ENCODE assay signal across 2 cellular contexts in the genomic region with DNA sequence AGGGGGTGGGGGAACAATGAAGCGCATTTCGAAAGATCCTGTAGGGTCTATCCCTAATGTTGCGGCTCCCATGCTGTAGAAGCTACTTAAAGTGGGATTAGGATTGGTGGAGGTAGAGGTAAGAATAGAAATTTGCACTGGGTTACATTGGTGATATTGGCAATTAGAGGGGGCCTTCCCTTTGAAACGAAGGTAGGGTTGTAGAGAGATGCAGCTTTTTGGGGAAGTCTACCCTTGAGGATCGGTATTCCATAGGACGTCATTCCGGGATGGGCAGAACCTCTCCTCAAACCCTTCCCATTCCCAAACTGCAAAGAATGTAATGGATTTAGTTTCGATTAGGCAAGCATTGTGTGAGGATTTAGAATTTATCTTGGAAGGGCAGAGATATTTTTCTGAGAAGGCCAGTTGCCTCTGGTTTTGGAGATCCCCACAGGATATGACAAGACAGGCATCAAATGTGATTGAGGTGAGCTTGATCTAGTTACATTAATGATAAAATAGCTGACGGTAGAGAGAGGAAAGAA.
A peak's percentile ranks its signal among the peaks of the same experiment; 100 is the strongest.
TF ChIP-seq lines count a peak whose summit lies in the region.

No MANE protein-coding gene starts in this region.

TF ChIP-seq in HepG2, 621 proteins besides CTCF, POLR2A, EP300 and RAD21 (continued from another document and continues in another):
- TF ChIP-seq ATF2 (CRISPR knock-in tag; IDR thresholded peaks at IDR 0.05) = 0 out of 2 replicates have a peak, but pooled peaks have one; percentile 6
- TF ChIP-seq ZNF431 (CRISPR knock-in tag; IDR thresholded peaks at IDR 0.05; ENCODE audit: borderline replicate concordance, low read depth) = 0 out of 2 replicates have a peak, but pooled peaks have one; percentile 21
- 0 out of 2 replicates have a peak, but pooled peaks have one; percentile 51 for TF ChIP-seq ZUFSP (CRISPR knock-in tag; IDR thresholded peaks at IDR 0.05; ENCODE audit: borderline replicate concordance)
- TF ChIP-seq ZSCAN20 (CRISPR knock-in tag; IDR thresholded peaks at IDR 0.05; ENCODE audit: borderline replicate concordance) = no peak
- peak; percentile 30; the same call in 1 of the 2 replicates for TF ChIP-seq PAF1 (CRISPR knock-in tag; IDR thresholded peaks at IDR 0.05)
- no peak for TF ChIP-seq ZNF724P (CRISPR knock-in tag; IDR thresholded peaks at IDR 0.05; ENCODE audit: borderline replicate concordance)
- peak; percentile 29 for TF ChIP-seq XRCC5 (optimal IDR thresholded peaks at IDR 0.05; ENCODE audit: low read length)
- no peak for TF ChIP-seq SYNCRIP (IDR thresholded peaks at IDR 0.05; ENCODE audit: insufficient read depth, low read depth, low read length)
- 0 out of 2 replicates have a peak, but pooled peaks have one; percentile 26 for TF ChIP-seq NR2C2 (CRISPR knock-in tag; IDR thresholded peaks at IDR 0.05; ENCODE audit: borderline replicate concordance)
- 0 out of 2 replicates have a peak, but pooled peaks have one; percentile 13 for TF ChIP-seq NR0B2 (CRISPR knock-in tag; IDR thresholded peaks at IDR 0.05)
- no peak for TF ChIP-seq ZNF224 (CRISPR knock-in tag; IDR thresholded peaks at IDR 0.05)
- TF ChIP-seq FOXA3 (CRISPR knock-in tag; IDR thresholded peaks at IDR 0.05) = 0 out of 2 replicates have a peak, but pooled peaks have one; percentile 16
- TF ChIP-seq ZFP82 (CRISPR knock-in tag; IDR thresholded peaks at IDR 0.05; ENCODE audit: borderline replicate concordance) = 0 out of 2 replicates have a peak, but pooled peaks have one; percentile 54
- no peak for TF ChIP-seq SOX6 (IDR thresholded peaks at IDR 0.05)
- TF ChIP-seq SOX6 (CRISPR knock-in tag; IDR thresholded peaks at IDR 0.05) = 0 out of 2 replicates have a peak, but pooled peaks have one; percentile 17
- TF ChIP-seq, protein P1, sequence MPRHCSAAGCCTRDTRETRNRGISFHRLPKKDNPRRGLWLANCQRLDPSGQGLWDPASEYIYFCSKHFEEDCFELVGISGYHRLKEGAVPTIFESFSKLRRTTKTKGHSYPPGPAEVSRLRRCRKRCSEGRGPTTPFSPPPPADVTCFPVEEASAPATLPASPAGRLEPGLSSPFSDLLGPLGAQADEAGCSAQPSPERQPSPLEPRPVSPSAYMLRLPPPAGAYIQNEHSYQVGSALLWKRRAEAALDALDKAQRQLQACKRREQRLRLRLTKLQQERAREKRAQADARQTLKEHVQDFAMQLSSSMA (CRISPR knock-in tag; IDR thresholded peaks at IDR 0.05) = peak; percentile 63; the same call in 1 of the 2 replicates
- peak; percentile 4; the same call in 1 of the 2 replicates for TF ChIP-seq ZNF12 (CRISPR knock-in tag; IDR thresholded peaks at IDR 0.05)
- 0 out of 4 replicates have a peak, but pooled peaks of 1 of the 2 experiments have one; percentile 9 for TF ChIP-seq NR2F1 (CRISPR knock-in tag; IDR thresholded peaks at IDR 0.05)
- TF ChIP-seq ZNF558 (CRISPR knock-in tag; IDR thresholded peaks at IDR 0.05; ENCODE audit: borderline replicate concordance) = 0 out of 2 replicates have a peak, but pooled peaks have one; percentile 60
- TF ChIP-seq PPARG (CRISPR knock-in tag; conservative IDR thresholded peaks at IDR 0.05) = 0 out of 2 replicates have a peak, but pooled peaks have one; percentile 20
- TF ChIP-seq, protein P2, sequence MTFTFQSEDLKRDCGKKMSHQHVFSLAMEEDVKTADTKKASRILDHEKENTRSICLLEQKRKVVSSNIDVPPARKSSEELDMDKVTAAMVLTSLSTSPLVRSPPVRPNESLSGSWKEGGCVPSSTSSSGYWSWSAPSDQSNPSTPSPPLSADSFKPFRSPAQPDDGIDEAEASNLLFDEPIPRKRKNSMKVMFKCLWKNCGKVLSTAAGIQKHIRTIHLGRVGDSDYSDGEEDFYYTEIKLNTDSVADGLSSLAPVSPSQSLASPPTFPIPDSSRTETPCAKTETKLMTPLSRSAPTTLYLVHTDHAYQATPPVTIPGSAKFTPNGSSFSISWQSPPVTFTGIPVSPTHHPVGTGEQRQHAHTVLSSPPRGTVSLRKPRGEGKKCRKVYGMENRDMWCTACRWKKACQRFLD (CRISPR knock-in tag; IDR thresholded peaks at IDR 0.05; ENCODE audit: borderline replicate concordance) = 0 out of 2 replicates have a peak, but pooled peaks have one; percentile 41

TF ChIP-seq in WTC11, 78 proteins besides CTCF, POLR2A, EP300 and RAD21 (continued from another document and continues in another):
- TF ChIP-seq, protein P3, sequence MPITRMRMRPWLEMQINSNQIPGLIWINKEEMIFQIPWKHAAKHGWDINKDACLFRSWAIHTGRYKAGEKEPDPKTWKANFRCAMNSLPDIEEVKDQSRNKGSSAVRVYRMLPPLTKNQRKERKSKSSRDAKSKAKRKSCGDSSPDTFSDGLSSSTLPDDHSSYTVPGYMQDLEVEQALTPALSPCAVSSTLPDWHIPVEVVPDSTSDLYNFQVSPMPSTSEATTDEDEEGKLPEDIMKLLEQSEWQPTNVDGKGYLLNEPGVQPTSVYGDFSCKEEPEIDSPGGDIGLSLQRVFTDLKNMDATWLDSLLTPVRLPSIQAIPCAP (CRISPR knock-in tag; IDR thresholded peaks at IDR 0.05) = no peak
- TF ChIP-seq NFYB (CRISPR knock-in tag; conservative IDR thresholded peaks at IDR 0.05; ENCODE audit: low read depth) (no peak), ZNF425 (CRISPR knock-in tag; conservative IDR thresholded peaks at IDR 0.05) (peak; percentile 32; the same call in 1 of the 2 replicates), ATF2 (CRISPR knock-in tag; IDR thresholded peaks at IDR 0.05; ENCODE audit: borderline replicate concordance, low read depth) (no peak), FOXP1 (CRISPR knock-in tag; IDR thresholded peaks at IDR 0.05; ENCODE audit: borderline replicate concordance) (no peak), NR1H2 (CRISPR knock-in tag; IDR thresholded peaks at IDR 0.05) (no peak), ESRRA (CRISPR knock-in tag; IDR thresholded peaks at IDR 0.05; ENCODE audit: borderline replicate concordance) (no peak), ZNF671 (CRISPR knock-in tag; IDR thresholded peaks at IDR 0.05) (peak; percentile 75), ZNF121 (CRISPR knock-in tag; IDR thresholded peaks at IDR 0.05) (no peak), JUN (CRISPR knock-in tag; IDR thresholded peaks at IDR 0.05) (no peak), ZSCAN18 (CRISPR knock-in tag; IDR thresholded peaks at IDR 0.05) (no peak), ZNF423 (CRISPR knock-in tag; IDR thresholded peaks at IDR 0.05) (no peak), FOXK1 (CRISPR knock-in tag; IDR thresholded peaks at IDR 0.05) (no peak), TP53 (CRISPR knock-in tag; IDR thresholded peaks at IDR 0.05) (no peak), ZNF532 (CRISPR knock-in tag; IDR thresholded peaks at IDR 0.05; ENCODE audit: borderline replicate concordance) (peak; percentile 14), ZNF317 (CRISPR knock-in tag; IDR thresholded peaks at IDR 0.05; ENCODE audit: borderline replicate concordance, low read depth) (no peak), GRHL2 (CRISPR knock-in tag; IDR thresholded peaks at IDR 0.05; ENCODE audit: insufficient replicate concordance, severe bottlenecking) (no peak), ZBTB43 (CRISPR knock-in tag; IDR thresholded peaks at IDR 0.05) (no peak), SP1 (CRISPR knock-in tag; conservative IDR thresholded peaks at IDR 0.05) (no peak), GTF2I (CRISPR knock-in tag; conservative IDR thresholded peaks at IDR 0.05) (no peak), ZBTB21 (CRISPR knock-in tag; IDR thresholded peaks at IDR 0.05; ENCODE audit: borderline replicate concordance) (no peak), CBFB (CRISPR knock-in tag; IDR thresholded peaks at IDR 0.05; ENCODE audit: low read depth) (no peak)
- TF ChIP-seq, protein P4, sequence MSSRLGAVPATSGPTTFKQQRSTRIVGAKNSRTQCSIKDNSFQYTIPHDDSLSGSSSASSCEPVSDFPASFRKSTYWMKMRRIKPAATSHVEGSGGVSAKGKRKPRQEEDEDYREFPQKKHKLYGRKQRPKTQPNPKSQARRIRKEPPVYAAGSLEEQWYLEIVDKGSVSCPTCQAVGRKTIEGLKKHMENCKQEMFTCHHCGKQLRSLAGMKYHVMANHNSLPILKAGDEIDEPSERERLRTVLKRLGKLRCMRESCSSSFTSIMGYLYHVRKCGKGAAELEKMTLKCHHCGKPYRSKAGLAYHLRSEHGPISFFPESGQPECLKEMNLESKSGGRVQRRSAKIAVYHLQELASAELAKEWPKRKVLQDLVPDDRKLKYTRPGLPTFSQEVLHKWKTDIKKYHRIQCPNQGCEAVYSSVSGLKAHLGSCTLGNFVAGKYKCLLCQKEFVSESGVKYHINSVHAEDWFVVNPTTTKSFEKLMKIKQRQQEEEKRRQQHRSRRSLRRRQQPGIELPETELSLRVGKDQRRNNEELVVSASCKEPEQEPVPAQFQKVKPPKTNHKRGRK (CRISPR knock-in tag; IDR thresholded peaks at IDR 0.05; ENCODE audit: borderline replicate concordance) = no peak
